Comparison of ENCODE assay signal across 24 cellular contexts in genomic region chr17:74043976-74044375, GRCh38.
DNase-seq lines count a peak whose midpoint lies in the region; ATAC-seq, FAIRE-seq and TF ChIP-seq lines count a peak whose summit lies in the region.
"Had no signal": no experiment of that assay in that cellular context is flagged by ENCODE, and none has a peak within 500 bp of the region (broad histone marks: within the 10 kb centered on the region; RNA-seq: fewer than 3 reads in every experiment).

No MANE protein-coding gene starts in this region.

- no peak overlapping the region for H3K27ac Mint-ChIP-seq in WTC11
- H3K27ac Mint-ChIP-seq: B cell, H9 had no signal

- H3K27ac ChIP-seq in VCaP (0 out of 2 replicates have a peak overlapping the region, but pooled peaks have one; percentile 14), neutrophil (peak overlapping the region; percentile 88), upper lobe of right lung (no peak overlapping the region), kidney (ENCODE audit: low read depth in 2 of 2, low read length in 2 of 2) (no peak overlapping the region)
- H3K27ac ChIP-seq: GM23248, PC-9, SJSA1 had no signal

- H3K4me1 ChIP-seq in neutrophil (ENCODE audit: control insufficient read depth in 1 of 2, insufficient read depth in 1 of 2, low read depth in 1 of 2, low read length in 1 of 2), result peaks cover 50 to 57% of the 10 kb centered on the region in 2 experiments
- H3K4me1 ChIP-seq in upper lobe of right lung, result no peaks in the 10 kb centered on the region
- no peaks in the 10 kb centered on the region for H3K4me1 ChIP-seq in kidney (ENCODE audit: control insufficient read depth in 1 of 2, insufficient read depth in 1 of 2, low read depth in 1 of 2, low read length in 2 of 2)
- H3K4me1 ChIP-seq: SJSA1 had no signal

- H3K9me3 ChIP-seq in neutrophil (no peaks in the 10 kb centered on the region), upper lobe of right lung (no peaks in the 10 kb centered on the region), kidney (ENCODE audit: control insufficient read depth in 1 of 2, low read length in 2 of 2) (no peaks in the 10 kb centered on the region)
- H3K9me3 ChIP-seq: SJSA1 had no signal

- intact Hi-C loops in left colon (cut with DNase I, micrococcal nuclease) (no loop called here), upper lobe of right lung (cut with DNase I) (no loop called here), kidney (cut with DNase I) (no loop called here)

- POLR2A ChIA-PET in WTC11 (lab: Charles Lee), result no interaction called here

- no peaks in the 10 kb centered on the region for H3K4me1 Mint-ChIP-seq in WTC11
- H3K4me1 Mint-ChIP-seq: B cell had no signal

- H3K4me3 ChIP-seq in neutrophil (ENCODE audit: low read depth in 1 of 2, low read length in 1 of 2), result peak overlapping the region in 1 of 2 experiments; percentile 17
- H3K4me3 ChIP-seq in upper lobe of right lung, result no peak overlapping the region
- no peak overlapping the region for H3K4me3 ChIP-seq in kidney (ENCODE audit: low read length in 2 of 2)
- H3K4me3 ChIP-seq: GM23248, PC-9, SJSA1 had no signal

- DNase-seq in left colon (no peak), upper lobe of right lung (no peak), kidney (no peak), WTC11 (ENCODE audit: low spot score) (no peak), AG08395 (ENCODE audit: low spot score) (no peak)
- no peak for DNase-seq in stimulated activated naive CD4-positive, alpha-beta T cell (lab: John Stamatoyannopoulos, UW)
- DNase-seq: Calu3; DMS79 treated with DMSO at 0.1 percent for 48 hours; GM23248; H9; NCI-H1105 treated with DMSO at 0.1 percent for 48 hours; NCI-H146; NCI-H1930; NCI-H2107; NCI-H524 treated with DMSO at 0.1 percent for 48 hours; NCI-H774; NK-92 treated with Interleukin-12 subunit alpha and Interleukin-12 subunit beta, amount 100 ng/mL, for 24 hours; PC-9; Right ventricle myocardium superior had no signal

- no peak overlapping the region for H3K9ac ChIP-seq in kidney (ENCODE audit: low read length in 2 of 2)
- H3K9ac ChIP-seq: GM23248 had no signal

- CTCF ChIA-PET in WTC11 (lab: Charles Lee), result no interaction called here

- H3K27me3 Mint-ChIP-seq in WTC11 (ENCODE audit: low read depth), result no peaks in the 10 kb centered on the region

- no peak overlapping the region for H3K4me3 Mint-ChIP-seq in WTC11
- H3K4me3 Mint-ChIP-seq: B cell, H9 had no signal

- no peak for FAIRE-seq in kidney (lab: Jason Lieb, UNC)
- FAIRE-seq: GM12892 had no signal

- no peaks in the 10 kb centered on the region for H3K9me3 Mint-ChIP-seq in WTC11
- H3K9me3 Mint-ChIP-seq: H9 had no signal

- ATAC-seq in left colon (peak; percentile 41), upper lobe of right lung (peak; percentile 67), WTC11 (no peak)

- TF ChIP-seq CTCF in VCaP (conservative IDR thresholded peaks at IDR 0.05) (no peak), neutrophil (IDR thresholded peaks at IDR 0.05) (no peak), upper lobe of right lung (IDR thresholded peaks at IDR 0.05) (no peak), kidney (IDR thresholded peaks at IDR 0.05; ENCODE audit: borderline replicate concordance, extremely low read depth, insufficient read depth) (no peak), WTC11 (IDR thresholded peaks at IDR 0.05) (no peak)

- H3K36me3 Mint-ChIP-seq in WTC11, result no peaks in the 10 kb centered on the region

- H3K27me3 ChIP-seq in neutrophil (no peaks in the 10 kb centered on the region), upper lobe of right lung (peaks cover 5% of the 10 kb centered on the region)

- H3K36me3 ChIP-seq in neutrophil, result no peaks in the 10 kb centered on the region
- H3K36me3 ChIP-seq in upper lobe of right lung, result no peaks in the 10 kb centered on the region
- H3K36me3 ChIP-seq in kidney (ENCODE audit: control insufficient read depth in 1 of 2, insufficient read depth in 2 of 2, low read length in 2 of 2), result no peaks in the 10 kb centered on the region
- H3K36me3 ChIP-seq: SJSA1 had no signal

TF ChIP-seq in WTC11, 78 proteins besides CTCF, POLR2A, EP300 and RAD21:
- TF ChIP-seq ZNF263 (CRISPR knock-in tag; IDR thresholded peaks at IDR 0.05; ENCODE audit: low read depth), result no peak
- TF ChIP-seq ATF3 (CRISPR knock-in tag; conservative IDR thresholded peaks at IDR 0.05), result no peak
- no peak for TF ChIP-seq ZNF317 (CRISPR knock-in tag; IDR thresholded peaks at IDR 0.05; ENCODE audit: borderline replicate concordance, low read depth)
- no peak for TF ChIP-seq GTF2I (CRISPR knock-in tag; conservative IDR thresholded peaks at IDR 0.05)
- TF ChIP-seq TCF7 (CRISPR knock-in tag; IDR thresholded peaks at IDR 0.05; ENCODE audit: low read depth), result no peak
- TF ChIP-seq ZNF281 (CRISPR knock-in tag; IDR thresholded peaks at IDR 0.05), result no peak
- TF ChIP-seq ERG (CRISPR knock-in tag; IDR thresholded peaks at IDR 0.05), result no peak
- no peak for TF ChIP-seq AR (CRISPR knock-in tag; IDR thresholded peaks at IDR 0.05)
- TF ChIP-seq HMGA2 (CRISPR knock-in tag; IDR thresholded peaks at IDR 0.05), result no peak
- TF ChIP-seq ELF4 (CRISPR knock-in tag; IDR thresholded peaks at IDR 0.05; ENCODE audit: low read depth), result no peak
- TF ChIP-seq TP53 (CRISPR knock-in tag; IDR thresholded peaks at IDR 0.05), result no peak
- no peak for TF ChIP-seq IRF2 (CRISPR knock-in tag; IDR thresholded peaks at IDR 0.05; ENCODE audit: borderline replicate concordance, low read depth)
- no peak for TF ChIP-seq HMGXB4 (CRISPR knock-in tag; IDR thresholded peaks at IDR 0.05)

Comparison
In these comparisons a context has a peak if more than half of its experiments do, and no peak if none do; other contexts are left out.
1. H3K27ac ChIP-seq: peak in VCaP (single experiment) and neutrophil (single experiment); none in upper lobe of right lung (single experiment) and kidney (0 of 2).